ENCODE assay signal across 11 cellular contexts in genomic region chr17:40554646-40555295, GRCh38. TPM values are rescaled to one million over a fixed set of nuclear protein-coding genes. Genes with fewer than 3 reads are reported as not detected.
DNase-seq lines count a peak whose midpoint lies in the region; ATAC-seq and TF ChIP-seq lines count a peak whose summit lies in the region.
"Had no signal": no experiment of that assay in that cellular context is flagged by ENCODE, and none has a peak within 500 bp of the region (broad histone marks: within the 10 kb centered on the region; RNA-seq: fewer than 3 reads in every experiment).

No MANE protein-coding gene starts in this region.

- DNase-seq in activated CD4-positive, alpha-beta T cell treated with anti-CD3 and anti-CD28 coated beads, Interleukin-2, amount 10 ng/mL, durations not matched to agents 24 days and 14 days: no peak
- no peak for DNase-seq in activated CD4-positive, alpha-beta T cell treated with anti-CD3 and anti-CD28 coated beads for 4 hours
- DNase-seq in activated naive CD8-positive, alpha-beta T cell treated with anti-CD3 and anti-CD28 coated beads, Interleukin-2, amount 10 ng/mL, durations not matched to agents 7 days and 5 days: peak; percentile 38
- DNase-seq in lung (ENCODE audit: low spot score): peak; percentile 25
- no peak for DNase-seq in left colon
- DNase-seq: NCI-H82 had no signal

- H3K36me3 Mint-ChIP-seq in activated CD4-positive, alpha-beta T cell treated with anti-CD3 and anti-CD28 coated beads, Interleukin-2, amount 10 ng/mL, durations not matched to agents 24 days and 14 days (ENCODE audit: low read depth): peaks cover 88% of the 10 kb centered on the region
- H3K36me3 Mint-ChIP-seq in activated naive CD8-positive, alpha-beta T cell treated with anti-CD3 and anti-CD28 coated beads, Interleukin-2, amount 10 ng/mL, durations not matched to agents 7 days and 5 days: peaks cover 62% of the 10 kb centered on the region

- H3K27me3 ChIP-seq in lung (ENCODE audit: control insufficient read depth, insufficient read depth) (no peaks in the 10 kb centered on the region), thymus (ENCODE audit: control insufficient read depth, insufficient read depth) (no peaks in the 10 kb centered on the region)
- H3K27me3 ChIP-seq: pancreas had no signal

- H3K27me3 Mint-ChIP-seq in activated CD4-positive, alpha-beta T cell treated with anti-CD3 and anti-CD28 coated beads, Interleukin-2, amount 10 ng/mL, durations not matched to agents 24 days and 14 days: no peaks in the 10 kb centered on the region
- H3K27me3 Mint-ChIP-seq in activated naive CD8-positive, alpha-beta T cell treated with anti-CD3 and anti-CD28 coated beads, Interleukin-2, amount 10 ng/mL, durations not matched to agents 7 days and 5 days: no peaks in the 10 kb centered on the region

- no peaks in the 10 kb centered on the region for H3K36me3 ChIP-seq in lung (ENCODE audit: control insufficient read depth in 2 of 2, insufficient read depth in 2 of 2, low read length in 2 of 2)
- H3K36me3 ChIP-seq in thymus (ENCODE audit: control insufficient read depth, insufficient read depth): no peaks in the 10 kb centered on the region
- H3K36me3 ChIP-seq: pancreas, thoracic aorta had no signal

- H3K4me3 ChIP-seq in lung: no peak overlapping the region
- no peak overlapping the region for H3K4me3 ChIP-seq in thymus (ENCODE audit: low read length)
- H3K4me3 ChIP-seq: pancreas had no signal

- H3K4me3 Mint-ChIP-seq in activated CD4-positive, alpha-beta T cell treated with anti-CD3 and anti-CD28 coated beads, Interleukin-2, amount 10 ng/mL, durations not matched to agents 24 days and 14 days: peak overlapping the region; percentile 79
- H3K4me3 Mint-ChIP-seq in activated naive CD8-positive, alpha-beta T cell treated with anti-CD3 and anti-CD28 coated beads, Interleukin-2, amount 10 ng/mL, durations not matched to agents 7 days and 5 days: peak overlapping the region; percentile 81

- H3K4me1 ChIP-seq in lung (ENCODE audit: control insufficient read depth in 2 of 2, insufficient read depth in 2 of 2, low read length in 2 of 2) (peaks cover 0 to 48% of the 10 kb centered on the region in 2 donors), thymus (ENCODE audit: control insufficient read depth, insufficient read depth, low read length) (peaks cover 56% of the 10 kb centered on the region)
- H3K4me1 ChIP-seq: pancreas had no signal

- H3K27ac ChIP-seq in lung (ENCODE audit: low read depth in 1 of 2, low read length in 1 of 2) (peak overlapping the region; percentile 77 to 95), thymus (ENCODE audit: low read depth) (peak overlapping the region; percentile 95)

- 94 to 96% methylated on average over 27 of the region's 27 CpGs for WGBS in lung, 2 donors
- WGBS in thymus: 98% methylated on average over 27 of the region's 27 CpGs

- intact Hi-C loops in activated CD4-positive, alpha-beta T cell treated with anti-CD3 and anti-CD28 coated beads, Interleukin-2, amount 10 ng/mL, durations not matched to agents 24 days and 14 days (cut with micrococcal nuclease): loop anchor here (1.0 kb wide), 1 partner anchor 196 kb away; no protein-coding TSS in a partner anchor
- intact Hi-C loops in left colon (cut with DNase I, micrococcal nuclease): no loop called here

- peak overlapping the region; percentile 88 for H3K27ac Mint-ChIP-seq in activated CD4-positive, alpha-beta T cell treated with anti-CD3 and anti-CD28 coated beads, Interleukin-2, amount 10 ng/mL, durations not matched to agents 24 days and 14 days
- peak overlapping the region; percentile 90 for H3K27ac Mint-ChIP-seq in activated naive CD8-positive, alpha-beta T cell treated with anti-CD3 and anti-CD28 coated beads, Interleukin-2, amount 10 ng/mL, durations not matched to agents 7 days and 5 days

- no peaks in the 10 kb centered on the region for H3K9me3 Mint-ChIP-seq in activated CD4-positive, alpha-beta T cell treated with anti-CD3 and anti-CD28 coated beads, Interleukin-2, amount 10 ng/mL, durations not matched to agents 24 days and 14 days
- no peaks in the 10 kb centered on the region for H3K9me3 Mint-ChIP-seq in activated naive CD8-positive, alpha-beta T cell treated with anti-CD3 and anti-CD28 coated beads, Interleukin-2, amount 10 ng/mL, durations not matched to agents 7 days and 5 days

- H3K4me1 Mint-ChIP-seq in activated CD4-positive, alpha-beta T cell treated with anti-CD3 and anti-CD28 coated beads, Interleukin-2, amount 10 ng/mL, durations not matched to agents 24 days and 14 days: peaks cover 85% of the 10 kb centered on the region
- H3K4me1 Mint-ChIP-seq in activated naive CD8-positive, alpha-beta T cell treated with anti-CD3 and anti-CD28 coated beads, Interleukin-2, amount 10 ng/mL, durations not matched to agents 7 days and 5 days: peaks cover 82% of the 10 kb centered on the region

- no peak for TF ChIP-seq CTCF in lung (IDR thresholded peaks at IDR 0.05; ENCODE audit: control extremely low read depth, extremely low read depth)

- H3K9me3 ChIP-seq in lung (ENCODE audit: control insufficient read depth in 2 of 2, insufficient read depth in 1 of 2, low read length in 1 of 2): no peaks in the 10 kb centered on the region
- H3K9me3 ChIP-seq in thymus (ENCODE audit: control insufficient read depth): no peaks in the 10 kb centered on the region
- H3K9me3 ChIP-seq: pancreas, thoracic aorta had no signal

- POLR2A ChIA-PET in activated naive CD8-positive, alpha-beta T cell treated with anti-CD3 and anti-CD28 coated beads, Interleukin-2, amount 10 ng/mL, durations not matched to agents 7 days and 5 days (lab: Charles Lee): interaction anchor here (0.6 to 28.0 kb wide), 11 partner anchors 2 to 1111 kb away, joined by 3 to 579 read pairs (median 4); partner anchors contain the start of genes CCR7 and TOP2A

- ATAC-seq in activated naive CD8-positive, alpha-beta T cell treated with anti-CD3 and anti-CD28 coated beads, Interleukin-2, amount 10 ng/mL, durations not matched to agents 7 days and 5 days (ENCODE audit: low read depth): no peak
- ATAC-seq in lung (ENCODE audit: insufficient read depth, low FRiP score) (no peak), GM18868 (IDR thresholded peaks at IDR 0.05; ENCODE audit: unreplicated experiment) (no peak), HG03342 (IDR thresholded peaks at IDR 0.05; ENCODE audit: unreplicated experiment) (no peak), left colon (no peak)

RNA-seq across cellular contexts. Expression of gene CCR7, which starts 10.5 kb away (rescaled TPM):
- total RNA-seq in activated CD4-positive, alpha-beta T cell treated with anti-CD3 and anti-CD28 coated beads, Interleukin-2, amount 10 ng/mL, durations not matched to agents 24 days and 14 days: 217 and 220 TPM in 2 replicates
- total RNA-seq in activated naive CD8-positive, alpha-beta T cell treated with anti-CD3 and anti-CD28 coated beads, Interleukin-2, amount 10 ng/mL, durations not matched to agents 7 days and 5 days: 100 to 1,000 TPM; 231 to 238 TPM
- total RNA-seq in lung (1 to 10 TPM; 1.8 to 4.0 TPM), left colon (under 1 TPM; 0.31 to 0.95 TPM)
- polyA plus RNA-seq in lung (1 to 10 TPM; 2.1 to 5.9 TPM), thymus (102 TPM)
- total RNA-seq: thoracic aorta had no signal

RNA-seq across cellular contexts. Expression of gene TNS4, which starts 53.3 kb away (rescaled TPM):
- 13.1 and 16.8 TPM in 2 replicates for total RNA-seq in activated CD4-positive, alpha-beta T cell treated with anti-CD3 and anti-CD28 coated beads, Interleukin-2, amount 10 ng/mL, durations not matched to agents 24 days and 14 days
- total RNA-seq in activated naive CD8-positive, alpha-beta T cell treated with anti-CD3 and anti-CD28 coated beads, Interleukin-2, amount 10 ng/mL, durations not matched to agents 7 days and 5 days: 1 to 10 TPM; 9.0 to 9.7 TPM
- total RNA-seq in lung (1 to 10 TPM in 1 of 2 donors, under 1 TPM in 1; 0.17 to 6.8 TPM), left colon (10 to 100 TPM in 1 of 2 donors, 1 to 10 TPM in 1; 2.5 to 10.5 TPM)
- polyA plus RNA-seq in lung (1 to 10 TPM; 2.0 to 2.3 TPM), thymus (24.8 TPM)
- polyA plus RNA-seq: pancreas had no signal

Comparison
In these comparisons a context has a peak if more than half of its experiments do, and no peak if none do; other contexts are left out.
1. DNase-seq: peak in activated naive CD8-positive, alpha-beta T cell treated with anti-CD3 and anti-CD28 coated beads, Interleukin-2, amount 10 ng/mL, durations not matched to agents 7 days and 5 days (single experiment) and lung (single experiment); none in activated CD4-positive, alpha-beta T cell treated with anti-CD3 and anti-CD28 coated beads, Interleukin-2, amount 10 ng/mL, durations not matched to agents 24 days and 14 days (single experiment), activated CD4-positive, alpha-beta T cell treated with anti-CD3 and anti-CD28 coated beads for 4 hours (0 of 2) and left colon (0 of 2).
2. RNA of gene CCR7, which starts 10.5 kb away (total RNA-seq): 231 to 238 TPM in activated naive CD8-positive, alpha-beta T cell treated with anti-CD3 and anti-CD28 coated beads, Interleukin-2, amount 10 ng/mL, durations not matched to agents 7 days and 5 days and 217 to 220 TPM in activated CD4-positive, alpha-beta T cell treated with anti-CD3 and anti-CD28 coated beads, Interleukin-2, amount 10 ng/mL, durations not matched to agents 24 days and 14 days; 1.8 to 4.0 TPM in lung and 0.31 to 0.95 TPM in left colon; every median in the first group is over 10 times any median in the second.